ENCODE assay signal across 17 cellular contexts in the genomic region with DNA sequence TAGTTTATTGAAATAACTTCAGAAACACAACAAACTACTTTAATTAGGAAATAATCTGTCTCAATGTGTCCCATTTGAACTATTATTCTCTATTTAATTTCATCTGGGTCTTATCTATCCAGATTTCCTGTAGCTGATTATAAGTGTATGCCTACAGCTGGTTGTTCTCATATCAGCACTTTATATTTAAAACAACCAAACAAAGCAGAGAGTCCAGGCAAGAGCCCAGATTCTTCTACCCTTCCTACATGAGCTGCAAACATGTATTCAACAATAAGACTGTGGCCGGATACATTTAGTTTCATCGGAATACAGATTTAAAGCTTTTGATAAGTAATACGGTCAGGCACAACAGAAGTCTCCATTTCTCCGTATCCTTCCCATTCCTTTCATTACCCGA.
"Had no signal": no experiment of that assay in that cellular context is flagged by ENCODE, and none has a peak within 500 bp of the region (broad histone marks: within the 10 kb centered on the region; RNA-seq: fewer than 3 reads in every experiment).

No MANE protein-coding gene starts in this region.

- FAIRE-seq: pancreas, urothelium cell line had no signal

- H3K4me3 Mint-ChIP-seq: activated B cell treated with CpG ODN at 0.5 μM for 24 hours; activated CD4-positive, alpha-beta T cell treated with anti-CD3 and anti-CD28 coated beads, Interleukin-2, amount 10 ng/mL, durations not matched to agents 7 days and 5 days; activated naive CD8-positive, alpha-beta T cell treated with anti-CD3 and anti-CD28 coated beads for 36 hours; activated T-cell treated with anti-CD3 and anti-CD28 coated beads, Interleukin-2, amount 50 U/mL, for 72 hours; brain; central memory CD8-positive, alpha-beta T cell; stimulated activated memory B cell treated with anti-CD40 and anti-IgM and Interleukin-4, amounts not matched to agents 10 μg/mL and 1 μg/mL and 100 μg/mL, for 72 hours; T-helper 2 cell treated with Interferon-gamma antibody and Interleukin-4, amounts not matched to agents 5 μg/mL and 100 μg/mL, for 36 hours had no signal

- H3K36me3 Mint-ChIP-seq: activated naive CD8-positive, alpha-beta T cell treated with anti-CD3 and anti-CD28 coated beads for 36 hours; brain; stimulated activated memory B cell treated with anti-CD40 and anti-IgM and Interleukin-4, amounts not matched to agents 10 μg/mL and 1 μg/mL and 100 μg/mL, for 72 hours had no signal

- H3K27ac Mint-ChIP-seq: activated B cell treated with CpG ODN at 0.5 μM for 24 hours; activated CD4-positive, alpha-beta T cell treated with anti-CD3 and anti-CD28 coated beads, Interleukin-2, amount 10 ng/mL, durations not matched to agents 7 days and 5 days; activated naive CD8-positive, alpha-beta T cell treated with anti-CD3 and anti-CD28 coated beads for 36 hours; activated T-cell treated with anti-CD3 and anti-CD28 coated beads, Interleukin-2, amount 50 U/mL, for 72 hours; brain; stimulated activated memory B cell treated with anti-CD40 and anti-IgM and Interleukin-4, amounts not matched to agents 10 μg/mL and 1 μg/mL and 100 μg/mL, for 72 hours; T-helper 2 cell treated with Interferon-gamma antibody and Interleukin-4, amounts not matched to agents 5 μg/mL and 100 μg/mL, for 36 hours had no signal

- H3K36me3 ChIP-seq: pancreas had no signal

- H3K27me3 ChIP-seq: pancreas had no signal

- DNase-seq: activated B cell treated with CpG ODN at 0.5 μM for 24 hours; activated CD4-positive, alpha-beta T cell treated with anti-CD3 and anti-CD28 coated beads, Interleukin-2, amount 10 ng/mL, durations not matched to agents 7 days and 5 days; activated CD8-positive, alpha-beta memory T cell treated with anti-CD3 and anti-CD28 coated beads, Interleukin-2, amount 50 U/mL, for 48 hours; activated gamma-delta T cell treated with Interleukin-2 at 50 U/mL for 16 hours; activated naive CD8-positive, alpha-beta T cell treated with anti-CD3 and anti-CD28 coated beads for 36 hours; activated T-cell treated with anti-CD3 and anti-CD28 coated beads, Interleukin-2, amount 50 U/mL, for 72 hours; cortex of kidney; effector memory CD4-positive, alpha-beta T cell; kidney glomerular epithelial cell; pancreas; stimulated activated CD4-positive, alpha-beta T cell treated with anti-CD3 and anti-CD28 coated beads, Interleukin-12 subunit alpha, Interleukin-12 subunit beta, amount 100 ng/mL, for 4 hours; SW 1271 had no signal

- H3K4me1 Mint-ChIP-seq: activated B cell treated with CpG ODN at 0.5 μM for 24 hours; activated CD4-positive, alpha-beta T cell treated with anti-CD3 and anti-CD28 coated beads, Interleukin-2, amount 10 ng/mL, durations not matched to agents 7 days and 5 days; activated naive CD8-positive, alpha-beta T cell treated with anti-CD3 and anti-CD28 coated beads for 36 hours; central memory CD8-positive, alpha-beta T cell; stimulated activated memory B cell treated with anti-CD40 and anti-IgM and Interleukin-4, amounts not matched to agents 10 μg/mL and 1 μg/mL and 100 μg/mL, for 72 hours had no signal

- H3K4me1 ChIP-seq: pancreas had no signal

- ATAC-seq: activated T-cell treated with anti-CD3 and anti-CD28 coated beads, Interleukin-2, amount 50 U/mL, for 72 hours; pancreas; stimulated activated memory B cell treated with anti-CD40 and anti-IgM and Interleukin-4, amounts not matched to agents 10 μg/mL and 1 μg/mL and 100 μg/mL, for 72 hours had no signal

- H3K27me3 Mint-ChIP-seq: activated B cell treated with CpG ODN at 0.5 μM for 24 hours; activated CD4-positive, alpha-beta T cell treated with anti-CD3 and anti-CD28 coated beads, Interleukin-2, amount 10 ng/mL, durations not matched to agents 7 days and 5 days; activated naive CD8-positive, alpha-beta T cell treated with anti-CD3 and anti-CD28 coated beads for 36 hours; brain; central memory CD8-positive, alpha-beta T cell; stimulated activated memory B cell treated with anti-CD40 and anti-IgM and Interleukin-4, amounts not matched to agents 10 μg/mL and 1 μg/mL and 100 μg/mL, for 72 hours had no signal

- H3K4me3 ChIP-seq: pancreas had no signal

- H3K9me3 ChIP-seq: pancreas had no signal

- H3K27ac ChIP-seq: pancreas had no signal

- H3K9me3 Mint-ChIP-seq: activated B cell treated with CpG ODN at 0.5 μM for 24 hours; activated CD4-positive, alpha-beta T cell treated with anti-CD3 and anti-CD28 coated beads, Interleukin-2, amount 10 ng/mL, durations not matched to agents 7 days and 5 days; activated T-cell treated with anti-CD3 and anti-CD28 coated beads, Interleukin-2, amount 50 U/mL, for 72 hours; stimulated activated memory B cell treated with anti-CD40 and anti-IgM and Interleukin-4, amounts not matched to agents 10 μg/mL and 1 μg/mL and 100 μg/mL, for 72 hours had no signal
